9 cellular contexts compared by ENCODE assay signal in the genomic region with DNA sequence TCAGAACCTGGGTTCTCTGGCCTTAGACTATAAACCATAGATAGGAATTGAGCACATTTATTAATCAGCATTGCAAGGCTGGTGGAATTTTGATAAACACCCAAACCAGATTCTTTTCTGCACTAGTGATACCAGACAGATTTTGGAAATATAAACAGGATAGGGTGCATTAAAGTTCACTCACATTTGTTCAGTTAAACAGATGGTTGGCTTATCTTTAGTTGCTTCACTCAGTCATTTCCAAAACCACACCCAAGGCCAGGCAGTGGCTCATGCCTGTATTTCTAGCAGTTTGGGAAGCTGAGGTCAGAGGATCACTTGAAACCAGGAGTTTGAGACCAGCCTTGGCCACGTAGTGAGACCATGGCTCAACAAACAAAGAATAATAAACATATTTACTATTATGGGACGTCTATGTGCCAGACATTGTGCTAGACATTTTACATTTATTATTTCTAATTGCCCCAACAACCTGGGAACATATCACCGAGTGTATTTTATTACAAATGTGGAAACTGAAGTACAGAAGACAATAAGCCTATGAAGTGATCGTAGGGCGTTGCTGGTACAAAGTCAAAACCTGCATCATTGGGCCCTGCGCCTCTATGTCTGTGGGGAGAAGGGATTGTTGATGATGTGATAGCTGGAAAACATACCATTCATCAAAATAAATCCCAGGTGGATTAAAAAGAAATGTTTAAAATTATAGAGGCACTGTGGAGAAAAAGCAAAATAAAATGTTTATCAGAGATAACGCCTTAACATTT. TPM values are rescaled to one million over a fixed set of nuclear protein-coding genes. Genes with fewer than 3 reads are reported as not detected.
DNase-seq lines count a peak whose midpoint lies in the region; ATAC-seq and TF ChIP-seq lines count a peak whose summit lies in the region.
"Had no signal": no experiment of that assay in that cellular context is flagged by ENCODE, and none has a peak within 500 bp of the region (broad histone marks: within the 10 kb centered on the region; RNA-seq: fewer than 3 reads in every experiment).

No MANE protein-coding gene starts in this region.

- H3K4me1 Mint-ChIP-seq in stimulated activated naive CD8-positive, alpha-beta T cell treated with anti-CD3 and anti-CD28 coated beads, Interleukin-15, Interleukin-2, amounts not matched to agents 100 ng/mL and 50 ng/mL, for 24 hours (ENCODE audit: low read depth), result peaks cover 91% of the 10 kb centered on the region
- peaks cover 57% of the 10 kb centered on the region for H3K4me1 Mint-ChIP-seq in mesothelial cell of epicardium

- no peak overlapping the region for H3K4me3 Mint-ChIP-seq in stimulated activated naive CD8-positive, alpha-beta T cell treated with anti-CD3 and anti-CD28 coated beads, Interleukin-15, Interleukin-2, amounts not matched to agents 100 ng/mL and 50 ng/mL, for 24 hours
- no peak overlapping the region for H3K4me3 Mint-ChIP-seq in mesothelial cell of epicardium

- H3K27ac Mint-ChIP-seq in stimulated activated naive CD8-positive, alpha-beta T cell treated with anti-CD3 and anti-CD28 coated beads, Interleukin-15, Interleukin-2, amounts not matched to agents 100 ng/mL and 50 ng/mL, for 24 hours, result peak overlapping the region; percentile 51
- peak overlapping the region; percentile 49 for H3K27ac Mint-ChIP-seq in mesothelial cell of epicardium

- no peaks in the 10 kb centered on the region for H3K9me3 Mint-ChIP-seq in stimulated activated naive CD8-positive, alpha-beta T cell treated with anti-CD3 and anti-CD28 coated beads, Interleukin-15, Interleukin-2, amounts not matched to agents 100 ng/mL and 50 ng/mL, for 24 hours
- H3K9me3 Mint-ChIP-seq in mesothelial cell of epicardium, result peaks cover 5% of the 10 kb centered on the region

- no peaks in the 10 kb centered on the region for H3K27me3 Mint-ChIP-seq in stimulated activated naive CD8-positive, alpha-beta T cell treated with anti-CD3 and anti-CD28 coated beads, Interleukin-15, Interleukin-2, amounts not matched to agents 100 ng/mL and 50 ng/mL, for 24 hours
- H3K27me3 Mint-ChIP-seq in mesothelial cell of epicardium (ENCODE audit: low read depth), result no peaks in the 10 kb centered on the region

- no peak for TF ChIP-seq CTCF in coronary artery (IDR thresholded peaks at IDR 0.05)
- no peak for TF ChIP-seq CTCF in mesothelial cell of epicardium (IDR thresholded peaks at IDR 0.05; ENCODE audit: unreplicated experiment)

- in situ Hi-C loops in ACHN (cut with HindIII; ENCODE audit: low pct_ligation_motif_present, low pct_unique_long_range_greater_than_20kb, low sequenced_read_pairs), result no loop called here

- peaks cover 12% of the 10 kb centered on the region for H3K36me3 Mint-ChIP-seq in stimulated activated naive CD8-positive, alpha-beta T cell treated with anti-CD3 and anti-CD28 coated beads, Interleukin-15, Interleukin-2, amounts not matched to agents 100 ng/mL and 50 ng/mL, for 24 hours (ENCODE audit: low read depth)
- H3K36me3 Mint-ChIP-seq in mesothelial cell of epicardium, result peaks cover 18% of the 10 kb centered on the region

- DNase-seq in stimulated activated naive CD8-positive, alpha-beta T cell treated with anti-CD3 and anti-CD28 coated beads, Interleukin-15, Interleukin-2, amounts not matched to agents 100 U/mL and 50 U/mL, for 24 hours, result no peak
- DNase-seq in coronary artery (ENCODE audit: low spot score) (no peak), mesothelial cell of epicardium (ENCODE audit: low spot score in 2 of 2, unreplicated experiment in 2 of 2) (no peak), ACHN (no peak), AML-193 (lab: John Stamatoyannopoulos, UW) (no peak), RKO (ENCODE audit: low spot score) (no peak)
- DNase-seq: NCI-H1694 treated with DMSO at 0.1 percent for 48 hours had no signal

- H3K4me3 ChIP-seq in coronary artery, result no peak overlapping the region

- peak overlapping the region; percentile 4 to 48 for H3K27ac ChIP-seq in coronary artery

- no peak for ATAC-seq in stimulated activated naive CD8-positive, alpha-beta T cell treated with anti-CD3 and anti-CD28 coated beads, Interleukin-15, Interleukin-2, amounts not matched to agents 100 U/mL and 50 U/mL, for 24 hours
- no peak for ATAC-seq in HG03378 (IDR thresholded peaks at IDR 0.05; ENCODE audit: unreplicated experiment)

RNA-seq across cellular contexts. Expression of gene ADD1, which starts 15.0 kb away (rescaled TPM):
- 277 to 297 TPM (median 287 TPM) in 3 replicates for total RNA-seq in mesothelial cell of epicardium
